ENCODE assay signal across 8 cellular contexts in the genomic region with DNA sequence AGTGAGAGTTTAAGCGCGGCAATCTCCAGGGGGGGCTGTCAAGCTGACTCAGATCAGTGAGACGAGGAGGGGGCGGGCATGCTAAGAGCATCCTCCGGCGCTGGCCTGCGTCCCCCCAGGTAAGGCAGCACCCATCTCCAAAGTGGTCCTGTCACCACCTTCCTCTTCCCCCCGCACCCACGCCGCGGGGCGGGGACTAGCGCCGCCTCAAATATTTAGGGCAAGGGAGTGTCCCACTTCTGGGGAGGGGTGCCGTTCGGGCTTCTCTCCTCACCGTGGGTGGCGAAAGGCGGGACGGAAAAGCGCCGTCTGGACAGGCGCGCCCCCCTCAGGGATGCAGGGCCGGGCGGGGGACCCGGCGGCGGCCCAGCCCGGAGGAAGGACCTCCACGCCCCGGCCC. TPM values are rescaled to one million over a fixed set of nuclear protein-coding genes. Genes with fewer than 3 reads are reported as not detected.
DNase-seq lines count a peak whose midpoint lies in the region; ATAC-seq and TF ChIP-seq lines count a peak whose summit lies in the region.

No MANE protein-coding gene starts in this region.

- H3K9me3 ChIP-seq in SJSA1 (replicated peaks) = no peaks in the 10 kb centered on the region
- H3K9me3 ChIP-seq in esophagus squamous epithelium = peaks cover 0 to 8% (median 0%) of the 10 kb centered on the region in 3 donors

- intact Hi-C loops in CD14-positive monocyte (cut with micrococcal nuclease) = no loop called here
- intact Hi-C loops in esophagus squamous epithelium (cut with DNase I) = no loop called here

- H3K4me1 ChIP-seq in SJSA1 (replicated peaks) = peaks cover 40% of the 10 kb centered on the region
- H3K4me1 ChIP-seq in esophagus squamous epithelium = peaks cover 8 to 34% (median 11%) of the 10 kb centered on the region in 3 donors

- DNase-seq in CD14-positive monocyte (ENCODE audit: low spot score) (no peak), SJSA1 (ENCODE audit: low read depth in 1 of 2, low spot score in 2 of 2) (peak; percentile 54 to 63), esophagus squamous epithelium (lab: John Stamatoyannopoulos, UW) (no peak), HUDEP-2 (lab: John Stamatoyannopoulos, UW; ENCODE audit: unreplicated experiment in 76 of 76) (no peak), COLO668 (lab: John Stamatoyannopoulos, UW; ENCODE audit: unreplicated experiment) (no peak), NCI-H345 (lab: John Stamatoyannopoulos, UW) (no peak)
- no peak for DNase-seq in stimulated activated naive B cell treated with anti-CD40 and anti-IgM and Interleukin-4, amounts not matched to agents 10 μg/mL and 1 μg/mL and 100 μg/mL, for 72 hours

- no peak for TF ChIP-seq POLR2A in esophagus squamous epithelium (IDR thresholded peaks at IDR 0.05)

- peak; percentile 20 for ATAC-seq in GM21723 (IDR thresholded peaks at IDR 0.05; ENCODE audit: unreplicated experiment)
- no peak for ATAC-seq in stimulated activated naive B cell treated with anti-CD40 and anti-IgM and Interleukin-4, amounts not matched to agents 10 μg/mL and 1 μg/mL and 100 μg/mL, for 72 hours (replicated peaks)

- H3K4me3 ChIP-seq in SJSA1 = peak overlapping the region; percentile 61
- H3K4me3 ChIP-seq in esophagus squamous epithelium = peak overlapping the region; percentile 29 to 77 (median 56)

- peaks cover 69 to 83% (median 72%) of the 10 kb centered on the region in 3 donors for H3K27me3 Mint-ChIP-seq in CD14-positive monocyte (ENCODE audit: low read depth in 3 of 3)
- peaks cover 46 to 62% of the 10 kb centered on the region in 2 donors for H3K27me3 Mint-ChIP-seq in stimulated activated naive B cell treated with anti-CD40 and anti-IgM and Interleukin-4, amounts not matched to agents 10 μg/mL and 1 μg/mL and 100 μg/mL, for 72 hours

- H3K36me3 ChIP-seq in SJSA1 (peaks cover 18% of the 10 kb centered on the region), esophagus squamous epithelium (no peaks in the 10 kb centered on the region)

- peak overlapping the region in 1 of 7 donors; percentile 28 for H3K27ac Mint-ChIP-seq in CD14-positive monocyte
- H3K27ac Mint-ChIP-seq in stimulated activated naive B cell treated with anti-CD40 and anti-IgM and Interleukin-4, amounts not matched to agents 10 μg/mL and 1 μg/mL and 100 μg/mL, for 72 hours = no peak overlapping the region

- TF ChIP-seq CTCF in CD14-positive monocyte (IDR thresholded peaks at IDR 0.05) (no peak), esophagus squamous epithelium (IDR thresholded peaks at IDR 0.05) (no peak)

- peaks cover 10 to 57% (median 40%) of the 10 kb centered on the region in 7 donors for H3K9me3 Mint-ChIP-seq in CD14-positive monocyte
- peaks cover 11 to 13% of the 10 kb centered on the region in 2 donors for H3K9me3 Mint-ChIP-seq in stimulated activated naive B cell treated with anti-CD40 and anti-IgM and Interleukin-4, amounts not matched to agents 10 μg/mL and 1 μg/mL and 100 μg/mL, for 72 hours

- peaks cover 4 to 18% of the 10 kb centered on the region in 2 donors for H3K36me3 Mint-ChIP-seq in CD14-positive monocyte
- peaks cover 0 to 13% of the 10 kb centered on the region in 2 donors for H3K36me3 Mint-ChIP-seq in stimulated activated naive B cell treated with anti-CD40 and anti-IgM and Interleukin-4, amounts not matched to agents 10 μg/mL and 1 μg/mL and 100 μg/mL, for 72 hours

- peak overlapping the region; percentile 51 to 88 for H3K4me3 Mint-ChIP-seq in CD14-positive monocyte
- peak overlapping the region; percentile 49 to 60 for H3K4me3 Mint-ChIP-seq in stimulated activated naive B cell treated with anti-CD40 and anti-IgM and Interleukin-4, amounts not matched to agents 10 μg/mL and 1 μg/mL and 100 μg/mL, for 72 hours

- H3K27ac ChIP-seq in SJSA1 = no peak overlapping the region
- H3K27ac ChIP-seq in esophagus squamous epithelium = peak overlapping the region; percentile 56 to 84 (median 70)

- peaks cover 21% of the 10 kb centered on the region for H3K4me1 Mint-ChIP-seq in CD14-positive monocyte
- H3K4me1 Mint-ChIP-seq in stimulated activated naive B cell treated with anti-CD40 and anti-IgM and Interleukin-4, amounts not matched to agents 10 μg/mL and 1 μg/mL and 100 μg/mL, for 72 hours = peaks cover 29 to 41% of the 10 kb centered on the region in 2 donors

- no peaks in the 10 kb centered on the region for H3K27me3 ChIP-seq in SJSA1 (replicated peaks)
- H3K27me3 ChIP-seq in esophagus squamous epithelium = peaks cover 0 to 68% (median 7%) of the 10 kb centered on the region in 4 donors

- WGBS in esophagus squamous epithelium, 2 donors = 20% methylated on average over 1 of the region's 32 CpGs; no CpG with 5 or more reads in 1 of the 2 donors

RNA-seq across cellular contexts. Expression of a gene that starts 0.4 kb away (rescaled TPM):
- under 1 TPM; 0.39 to 0.47 TPM for polyA plus RNA-seq in CD14-positive monocyte
- 6.2 TPM in 2 replicates for total RNA-seq in SJSA1 (2014; rRNA removed; shearing (Covaris generic))
- 10 to 100 TPM in 1 of 4 donors, 1 to 10 TPM in 2, under 1 TPM in 1; 0.99 to 22.9 (median 3.1) TPM for total RNA-seq in esophagus squamous epithelium

Comparison
In these comparisons a context has a peak if more than half of its experiments do, and no peak if none do; other contexts are left out.
1. DNase-seq: peak in SJSA1 (2 of 2); none in CD14-positive monocyte (single experiment), esophagus squamous epithelium (single experiment), stimulated activated naive B cell treated with anti-CD40 and anti-IgM and Interleukin-4, amounts not matched to agents 10 μg/mL and 1 μg/mL and 100 μg/mL, for 72 hours (single experiment), HUDEP-2 (0 of 76), COLO668 (single experiment) and NCI-H345 (single experiment).